In genomic region chr12:122421263-122421814, GRCh38 we compare ENCODE assay signal across 8 cellular contexts. TPM values are rescaled to one million over a fixed set of nuclear protein-coding genes. Genes with fewer than 3 reads are reported as not detected.
DNase-seq lines count a peak whose midpoint lies in the region; ATAC-seq and TF ChIP-seq lines count a peak whose summit lies in the region.

No MANE protein-coding gene starts in this region.

- H3K4me3 ChIP-seq in GM12864 (ENCODE audit: low read depth, low read length) (peak overlapping the region; percentile 80), right cardiac atrium (ENCODE audit: low read length) (peak overlapping the region; percentile 97), retinal pigment epithelial cell (ENCODE audit: low read length) (peak overlapping the region; percentile 86)

- H3K27me3 ChIP-seq in right cardiac atrium (ENCODE audit: control insufficient read depth, insufficient read depth), result no peaks in the 10 kb centered on the region

- peak overlapping the region; percentile 93 for H3K27ac ChIP-seq in right cardiac atrium (ENCODE audit: low read length)

- intact Hi-C loops in right cardiac atrium (cut with DNase I), result loop anchor here in 1 of 4 donors (10.0 kb wide), 1 partner anchor 53 kb away; no protein-coding TSS in a partner anchor

- H3K4me1 ChIP-seq in right cardiac atrium (ENCODE audit: control insufficient read depth, insufficient read depth, low read length), result no peaks in the 10 kb centered on the region

- WGBS in right cardiac atrium, result 2% methylated on average over 14 of the region's 14 CpGs

- DNase-seq in A172 (ENCODE audit: low spot score) (peak; percentile 41), GM12864 (ENCODE audit: low read depth) (no peak), NCI-H526 treated with DMSO at 0.1 percent for 48 hours (lab: John Stamatoyannopoulos, UW) (peak; percentile 38), amniotic epithelial cell (ENCODE audit: low read depth) (peak; percentile 59), right cardiac atrium (peak in 1 of 3 donors; percentile 47), retinal pigment epithelial cell (ENCODE audit: low read depth) (no peak)

- H3K9me3 ChIP-seq in right cardiac atrium (ENCODE audit: control insufficient read depth, low read length), result no peaks in the 10 kb centered on the region

- ATAC-seq in right cardiac atrium (peak; percentile 52 to 66), GM18870 (IDR thresholded peaks at IDR 0.05; ENCODE audit: unreplicated experiment) (no peak), GM18520 (IDR thresholded peaks at IDR 0.05; ENCODE audit: unreplicated experiment) (no peak)

- TF ChIP-seq CTCF in GM12864 (IDR thresholded peaks at IDR 0.05; ENCODE audit: low read depth, low read length, missing control alignments) (no peak), retinal pigment epithelial cell (conservative IDR thresholded peaks at IDR 0.05; ENCODE audit: low read depth, low read length) (no peak)

RNA-seq across cellular contexts. Expression of gene CLIP1, which starts 1.1 kb away (rescaled TPM):
- 52.0 and 58.5 TPM in 2 replicates for total RNA-seq in A172 (2014; rRNA removed; shearing (Covaris generic))
- total RNA-seq in right cardiac atrium, result 100 to 1,000 TPM; 112 to 131 (median 121) TPM
- polyA plus RNA-seq in right cardiac atrium, result 43.7 TPM

Comparison
In these comparisons a context has a peak if more than half of its experiments do, and no peak if none do; other contexts are left out.
1. DNase-seq: peak in A172 (single experiment), NCI-H526 treated with DMSO at 0.1 percent for 48 hours (single experiment) and amniotic epithelial cell (single experiment); none in GM12864 (single experiment) and retinal pigment epithelial cell (single experiment).
2. ATAC-seq: peak in right cardiac atrium (2 of 2); none in GM18870 (single experiment) and GM18520 (single experiment).
3. Peak in every context shown above with its lines, with median percentiles within 50 percentile points of each other: H3K4me3 ChIP-seq.